ENCODE assay signal across 8 cellular contexts in genomic region chr17:74671031-74671771, GRCh38. TPM values are rescaled to one million over a fixed set of nuclear protein-coding genes. Genes with fewer than 3 reads are reported as not detected.
DNase-seq lines count a peak whose midpoint lies in the region; ATAC-seq and TF ChIP-seq lines count a peak whose summit lies in the region.

No MANE protein-coding gene starts in this region.

- no peak for TF ChIP-seq POLR2A in testis (IDR thresholded peaks at IDR 0.05)

- peak; percentile 57 for ATAC-seq in omental fat pad (ENCODE audit: low FRiP score)
- no peak for ATAC-seq in GM21381 (IDR thresholded peaks at IDR 0.05; ENCODE audit: unreplicated experiment)

- H3K4me1 ChIP-seq in testis, result no peaks in the 10 kb centered on the region

- no peaks in the 10 kb centered on the region for H3K36me3 ChIP-seq in testis (ENCODE audit: low read depth, missing control alignments)

- peak; percentile 82 for DNase-seq in DMS53 (lab: John Stamatoyannopoulos, UW)
- DNase-seq in OCI-M1 (lab: John Stamatoyannopoulos, UW), result peak; percentile 30
- DNase-seq in activated effector memory CD4-positive, alpha-beta T cell treated with anti-CD3 and anti-CD28 coated beads, Interleukin-2, amount 50 U/mL, for 16 hours, result peak; percentile 87
- DNase-seq in germinal center (ENCODE audit: low spot score), result peak; percentile 55
- DNase-seq in omental fat pad (ENCODE audit: low spot score), result peak; percentile 42
- peak; percentile 90 for DNase-seq in testis
- no peak for DNase-seq in NCI-H2107 treated with DMSO at 0.1 percent for 48 hours (lab: John Stamatoyannopoulos, UW; ENCODE audit: unreplicated experiment)

- 6 to 20% methylated on average over 12 to 57 of the region's 57 CpGs for WGBS in testis, 2 donors

- no peaks in the 10 kb centered on the region for H3K9me3 ChIP-seq in testis

- no peak overlapping the region for H3K27ac ChIP-seq in testis

- H3K4me3 ChIP-seq in testis, result no peak overlapping the region

- TF ChIP-seq CTCF in omental fat pad (IDR thresholded peaks at IDR 0.05) (no peak), testis (IDR thresholded peaks at IDR 0.05) (no peak)

- no peaks in the 10 kb centered on the region for H3K27me3 ChIP-seq in testis

- intact Hi-C loops in testis (cut with DNase I; ENCODE audit: low total_unique reads), result no loop called here

RNA-seq across cellular contexts. Expression of gene CD300LF, which starts 41.5 kb away (rescaled TPM):
- total RNA-seq in omental fat pad, result 1 to 10 TPM in 3 of 4 donors, not detected in 1; 1.1 to 2.5 (median 2.2) TPM
- total RNA-seq in testis, result 1 to 10 TPM in 1 of 2 donors, under 1 TPM in 1; 0.43 to 1.1 TPM
- polyA plus RNA-seq in testis (ENCODE audit: insufficient read depth, low read depth, low replicate concordance), result 0.79 TPM

RNA-seq across cellular contexts. Expression of gene CD300E, which starts 47.7 kb away (rescaled TPM):
- total RNA-seq in omental fat pad, result 1 to 10 TPM; 1.6 to 9.2 (median 2.2) TPM
- total RNA-seq in testis, result under 1 TPM in 1 of 2 donors, not detected in 1; 0.31 TPM
- polyA plus RNA-seq in testis (ENCODE audit: insufficient read depth, low read depth, low replicate concordance), result 0.45 TPM
